ENCODE assay signal across 17 cellular contexts in the genomic region with DNA sequence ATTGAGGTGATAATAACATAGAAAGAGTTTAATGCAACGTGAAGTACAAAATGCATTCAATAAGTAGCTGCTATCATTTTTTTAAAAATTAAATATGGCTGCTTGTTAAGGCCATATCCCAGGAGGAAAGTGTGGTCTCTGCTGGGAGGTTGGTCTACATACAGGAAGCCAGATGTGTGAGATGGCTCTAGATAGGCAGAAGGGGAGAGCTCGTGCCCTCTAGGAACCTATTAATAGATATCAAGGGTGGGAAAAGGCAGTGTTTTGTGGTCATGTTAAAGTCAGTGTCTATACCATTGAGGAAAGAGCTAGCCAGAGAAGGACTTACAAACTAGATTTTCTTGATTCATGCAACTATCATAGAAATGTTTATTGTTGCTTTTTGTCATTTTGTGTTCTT.
DNase-seq lines count a peak whose midpoint lies in the region; ATAC-seq and TF ChIP-seq lines count a peak whose summit lies in the region.
"Had no signal": no experiment of that assay in that cellular context is flagged by ENCODE, and none has a peak within 500 bp of the region (broad histone marks: within the 10 kb centered on the region; RNA-seq: fewer than 3 reads in every experiment).

No MANE protein-coding gene starts in this region.

- H3K4ac ChIP-seq in mesenchymal stem cell (ENCODE audit: low read depth in 1 of 2, low read length in 2 of 2), result no peak overlapping the region

- H2AK5ac ChIP-seq in mesenchymal stem cell (ENCODE audit: low read length, severe bottlenecking), result no peak overlapping the region

- intact Hi-C loops in body of pancreas (cut with DNase I), result loop anchor here (10.0 kb wide), 1 partner anchor 45 kb away; no protein-coding TSS in a partner anchor

- no peak overlapping the region for H3K23ac ChIP-seq in mesenchymal stem cell (ENCODE audit: low read length in 2 of 2)

- H2BK120ac ChIP-seq in mesenchymal stem cell (ENCODE audit: low read depth, low read length), result no peak overlapping the region

- no peak overlapping the region for H3K4me2 ChIP-seq in mesenchymal stem cell (ENCODE audit: low read length, poor library complexity, severe bottlenecking)

- ATAC-seq in body of pancreas (no peak), GM18907 (IDR thresholded peaks at IDR 0.05; ENCODE audit: unreplicated experiment) (no peak), HG02840 (IDR thresholded peaks at IDR 0.05; ENCODE audit: low FRiP score, unreplicated experiment) (no peak)
- ATAC-seq: activated CD8-positive, alpha-beta T cell treated with anti-CD3 and anti-CD28 coated beads for 36 hours; CD8-positive, alpha-beta T cell; stimulated activated naive CD8-positive, alpha-beta T cell treated with anti-CD3 and anti-CD28 coated beads, Interleukin-15, Interleukin-2, amounts not matched to agents 100 U/mL and 50 U/mL, for 24 hours had no signal

- no peak for TF ChIP-seq EP300 in suprapubic skin (IDR thresholded peaks at IDR 0.05)

- H3K4me3 ChIP-seq in body of pancreas, result no peak overlapping the region
- no peak overlapping the region for H3K4me3 ChIP-seq in mesenchymal stem cell (ENCODE audit: insufficient read depth in 1 of 2, low read depth in 1 of 2, low read length in 2 of 2)
- no peak overlapping the region for H3K4me3 ChIP-seq in suprapubic skin

- no peaks in the 10 kb centered on the region for H3K36me3 ChIP-seq in body of pancreas (replicated peaks in 1 of 2; ENCODE audit: insufficient read depth in 1 of 2, low read depth in 2 of 2)
- peaks cover 0 to under 1% of the 10 kb centered on the region in 2 experiments for H3K36me3 ChIP-seq in mesenchymal stem cell (ENCODE audit: control insufficient read depth in 1 of 2, insufficient read depth in 2 of 2, low read depth in 1 of 2, low read length in 2 of 2)
- no peaks in the 10 kb centered on the region for H3K36me3 ChIP-seq in suprapubic skin
- H3K36me3 ChIP-seq: brain microvascular endothelial cell had no signal

- no peak overlapping the region for H3K18ac ChIP-seq in mesenchymal stem cell (ENCODE audit: low read depth in 1 of 2, low read length in 2 of 2)

- in situ Hi-C loops in KBM-7 (cut with MboI; ENCODE audit: low pct_unique_long_range_greater_than_20kb, low sequenced_read_pairs), result loop anchor here (25.0 kb wide), 1 partner anchor 143 kb away; the partner anchor contains the start of gene AFF1

- H3K27me3 ChIP-seq in body of pancreas (no peaks in the 10 kb centered on the region), mesenchymal stem cell (ENCODE audit: control insufficient read depth in 1 of 2, insufficient read depth in 1 of 2, low read length in 2 of 2) (no peaks in the 10 kb centered on the region), suprapubic skin (no peaks in the 10 kb centered on the region)
- H3K27me3 ChIP-seq: brain microvascular endothelial cell had no signal

- WGBS in body of pancreas, 2 donors, result 65 to 66% methylated on average over 2 of the region's 2 CpGs
- 79% methylated on average over 1 of the region's 2 CpGs for WGBS in mesenchymal stem cell
- 72% methylated on average over 2 of the region's 2 CpGs for WGBS in suprapubic skin

- peak overlapping the region; percentile 83 for H3K9ac ChIP-seq in mesenchymal stem cell (ENCODE audit: low read length)

- peaks cover 36% of the 10 kb centered on the region for H3K4me1 ChIP-seq in body of pancreas
- peaks cover 1% of the 10 kb centered on the region for H3K4me1 ChIP-seq in mesenchymal stem cell (ENCODE audit: control insufficient read depth, insufficient read depth, low read depth, low read length)
- H3K4me1 ChIP-seq in suprapubic skin, result peaks cover 89% of the 10 kb centered on the region

- no peaks in the 10 kb centered on the region for H3K9me3 ChIP-seq in body of pancreas
- H3K9me3 ChIP-seq in mesenchymal stem cell (ENCODE audit: control insufficient read depth, low read length), result no peaks in the 10 kb centered on the region
- H3K9me3 ChIP-seq in suprapubic skin, result no peaks in the 10 kb centered on the region

- H2BK15ac ChIP-seq in mesenchymal stem cell (ENCODE audit: low read depth, poor library complexity, severe bottlenecking), result no peak overlapping the region

- peak; percentile 52 for DNase-seq in KBM-7
- no peak for DNase-seq in body of pancreas
- no peak for DNase-seq in mesenchymal stem cell
- DNase-seq in suprapubic skin (ENCODE audit: low spot score in 2 of 2), result no peak
- DNase-seq in NCI-H2081 (lab: John Stamatoyannopoulos, UW), result no peak
- DNase-seq in dermis blood vessel endothelial cell, result no peak
- DNase-seq: activated CD8-positive, alpha-beta T cell treated with anti-CD3 and anti-CD28 coated beads for 36 hours; CD8-positive, alpha-beta T cell; mammary epithelial cell; NCI-H1417; NCI-H510A treated with DMSO at 0.1 percent for 48 hours; stimulated activated CD4-positive, alpha-beta T cell treated with anti-CD3 and anti-CD28 coated beads, Interleukin-4, amount 100 ng/mL, for 24 hours; stimulated activated naive CD8-positive, alpha-beta T cell treated with anti-CD3 and anti-CD28 coated beads, Interleukin-15, Interleukin-2, amounts not matched to agents 100 U/mL and 50 U/mL, for 24 hours; T1000 had no signal

- H4K91ac ChIP-seq in mesenchymal stem cell (ENCODE audit: low read length), result no peak overlapping the region

- no peak overlapping the region for H2AFZ ChIP-seq in mesenchymal stem cell (ENCODE audit: low read depth, low read length)

- H2BK12ac ChIP-seq in mesenchymal stem cell (ENCODE audit: low read length in 2 of 2), result no peak overlapping the region

- peak overlapping the region in 3 of 4 donors; percentile 31 to 58 (median 44) for H3K27ac ChIP-seq in body of pancreas
- no peak overlapping the region for H3K27ac ChIP-seq in mesenchymal stem cell (ENCODE audit: low read length, poor library complexity, severe bottlenecking)
- H3K27ac ChIP-seq in suprapubic skin, result peak overlapping the region; percentile 69

- TF ChIP-seq POLR2A in body of pancreas (IDR thresholded peaks at IDR 0.05) (no peak), suprapubic skin (IDR thresholded peaks at IDR 0.05) (no peak)

- H3K14ac ChIP-seq in mesenchymal stem cell (ENCODE audit: low read length in 2 of 2), result no peak overlapping the region

- H2BK5ac ChIP-seq in mesenchymal stem cell (ENCODE audit: low read depth, low read length, poor library complexity, severe bottlenecking), result no peak overlapping the region

- TF ChIP-seq CTCF in body of pancreas (IDR thresholded peaks at IDR 0.05) (no peak), suprapubic skin (IDR thresholded peaks at IDR 0.05) (no peak)

- peaks cover 23% of the 10 kb centered on the region for H3K79me1 ChIP-seq in mesenchymal stem cell (replicated peaks; ENCODE audit: low read length, poor library complexity, severe bottlenecking)

- no peak overlapping the region for H4K8ac ChIP-seq in mesenchymal stem cell (ENCODE audit: low read length)
